17 cellular contexts compared by ENCODE assay signal in genomic region chr11:70431611-70432010, GRCh38. TPM values are rescaled to one million over a fixed set of nuclear protein-coding genes. Genes with fewer than 3 reads are reported as not detected.
DNase-seq lines count a peak whose midpoint lies in the region; ATAC-seq and TF ChIP-seq lines count a peak whose summit lies in the region.
"Had no signal": no experiment of that assay in that cellular context is flagged by ENCODE, and none has a peak within 500 bp of the region (broad histone marks: within the 10 kb centered on the region; RNA-seq: fewer than 3 reads in every experiment).

No MANE protein-coding gene starts in this region.

- peak; percentile 17 for DNase-seq in left ventricle myocardium superior
- no peak for DNase-seq in left cardiac atrium
- DNase-seq in chondrocyte (ENCODE audit: low spot score) = peak; percentile 81
- no peak for DNase-seq in neural progenitor cell (ENCODE audit: low spot score)
- peak; percentile 72 for DNase-seq in posterior vena cava (ENCODE audit: low spot score)
- DNase-seq in NCI-H226 = no peak
- no peak for DNase-seq in OCI-M2 (lab: John Stamatoyannopoulos, UW; ENCODE audit: unreplicated experiment)
- DNase-seq: 8988T; BE2C; CD4-positive, alpha-beta memory T cell; DMS153; DMS79 treated with DMSO at 0.1 percent for 48 hours; GF-D8; HCEC 1CT had no signal

- H3K27ac ChIP-seq in neural progenitor cell = no peak overlapping the region
- H3K27ac ChIP-seq: HL-60 had no signal

- no peaks in the 10 kb centered on the region for H3K36me3 ChIP-seq in neural progenitor cell

- ATAC-seq in left ventricle myocardium superior (no peak), left cardiac atrium (no peak), HG03457 (IDR thresholded peaks at IDR 0.05; ENCODE audit: unreplicated experiment) (no peak)

- H3K27ac Mint-ChIP-seq in chondrocyte (ENCODE audit: unreplicated experiment) = no peak overlapping the region
- peak overlapping the region; percentile 11 for H3K27ac Mint-ChIP-seq in neural progenitor cell
- H3K27ac Mint-ChIP-seq: CD14-positive monocyte had no signal

- H2AFZ ChIP-seq in neural progenitor cell (replicated peaks) = no peak overlapping the region

- peaks cover 5% of the 10 kb centered on the region for H3K4me1 Mint-ChIP-seq in chondrocyte (ENCODE audit: low read depth)
- H3K4me1 Mint-ChIP-seq in neural progenitor cell = no peaks in the 10 kb centered on the region
- H3K4me1 Mint-ChIP-seq: CD14-positive monocyte; CD4-positive, alpha-beta memory T cell had no signal

- intact Hi-C loops in left ventricle myocardium superior (cut with micrococcal nuclease) = no loop called here
- intact Hi-C loops in left cardiac atrium (cut with DNase I) = no loop called here
- intact Hi-C loops in posterior vena cava (cut with DNase I) = no loop called here

- H3K4me3 Mint-ChIP-seq in chondrocyte (ENCODE audit: unreplicated experiment) (no peak overlapping the region), neural progenitor cell (no peak overlapping the region)
- H3K4me3 Mint-ChIP-seq: CD4-positive, alpha-beta memory T cell had no signal

- no peak overlapping the region for H3K4me3 ChIP-seq in neural progenitor cell

- H3K9ac ChIP-seq in neural progenitor cell = no peak overlapping the region

- H3K36me3 Mint-ChIP-seq in chondrocyte (ENCODE audit: low read depth) (peaks cover 46% of the 10 kb centered on the region), neural progenitor cell (peaks cover 25% of the 10 kb centered on the region)
- H3K36me3 Mint-ChIP-seq: CD14-positive monocyte; CD4-positive, alpha-beta memory T cell had no signal

- no peaks in the 10 kb centered on the region for H4K20me1 ChIP-seq in neural progenitor cell (ENCODE audit: low read depth)

- H3K27me3 ChIP-seq in neural progenitor cell = no peaks in the 10 kb centered on the region
- H3K27me3 ChIP-seq: BE2C had no signal

- no peak for TF ChIP-seq CTCF in chondrocyte (IDR thresholded peaks at IDR 0.05)
- no peak for TF ChIP-seq CTCF in neural progenitor cell (IDR thresholded peaks at IDR 0.05)

- H3K4me2 ChIP-seq in neural progenitor cell = no peak overlapping the region

- no peaks in the 10 kb centered on the region for H3K4me1 ChIP-seq in neural progenitor cell
- H3K4me1 ChIP-seq: BE2C had no signal

- H3K27me3 Mint-ChIP-seq in chondrocyte (ENCODE audit: low read depth) = no peaks in the 10 kb centered on the region
- H3K27me3 Mint-ChIP-seq in neural progenitor cell (ENCODE audit: insufficient read depth, low read depth) = peaks cover 4% of the 10 kb centered on the region

- H3K9me3 Mint-ChIP-seq in chondrocyte (ENCODE audit: low read depth) = no peaks in the 10 kb centered on the region
- H3K9me3 Mint-ChIP-seq in neural progenitor cell = no peaks in the 10 kb centered on the region
- H3K9me3 Mint-ChIP-seq: CD4-positive, alpha-beta memory T cell had no signal

- H3K79me2 ChIP-seq in neural progenitor cell (ENCODE audit: low read depth) = no peaks in the 10 kb centered on the region

- H3F3A ChIP-seq in neural progenitor cell (ENCODE audit: low read depth) = no peaks in the 10 kb centered on the region

- no peaks in the 10 kb centered on the region for H3K9me3 ChIP-seq in neural progenitor cell (ENCODE audit: low read depth)
- H3K9me3 ChIP-seq: BE2C had no signal

RNA-seq across cellular contexts. Expression of gene CTTN, which starts 33.3 kb away (rescaled TPM):
- total RNA-seq in left ventricle myocardium superior (169 TPM), left cardiac atrium (100 to 1,000 TPM in 1 of 2 donors, 10 to 100 TPM in 1; 71.7 to 112 TPM), chondrocyte (290 to 314 TPM (median 307 TPM) in 3 replicates), neural progenitor cell (ENCODE audit: low replicate concordance) (200 and 239 TPM in 2 replicates), posterior vena cava (100 to 1,000 TPM; 192 to 195 TPM)

Comparison
In these comparisons a context has a peak if more than half of its experiments do, and no peak if none do; other contexts are left out.
1. DNase-seq: peak in left ventricle myocardium superior (single experiment), chondrocyte (single experiment) and posterior vena cava (single experiment); none in left cardiac atrium (single experiment), neural progenitor cell (single experiment), NCI-H226 (single experiment) and OCI-M2 (single experiment).